ENCODE assay signal across 1 cellular context in genomic region chr1:199042193-199042592, GRCh38.
TF ChIP-seq lines count a peak whose summit lies in the region.

No MANE protein-coding gene starts in this region.

TF ChIP-seq in GM23338, 12 proteins besides CTCF, POLR2A, EP300 and RAD21 (continued from another document):
- TF ChIP-seq, protein P1, sequence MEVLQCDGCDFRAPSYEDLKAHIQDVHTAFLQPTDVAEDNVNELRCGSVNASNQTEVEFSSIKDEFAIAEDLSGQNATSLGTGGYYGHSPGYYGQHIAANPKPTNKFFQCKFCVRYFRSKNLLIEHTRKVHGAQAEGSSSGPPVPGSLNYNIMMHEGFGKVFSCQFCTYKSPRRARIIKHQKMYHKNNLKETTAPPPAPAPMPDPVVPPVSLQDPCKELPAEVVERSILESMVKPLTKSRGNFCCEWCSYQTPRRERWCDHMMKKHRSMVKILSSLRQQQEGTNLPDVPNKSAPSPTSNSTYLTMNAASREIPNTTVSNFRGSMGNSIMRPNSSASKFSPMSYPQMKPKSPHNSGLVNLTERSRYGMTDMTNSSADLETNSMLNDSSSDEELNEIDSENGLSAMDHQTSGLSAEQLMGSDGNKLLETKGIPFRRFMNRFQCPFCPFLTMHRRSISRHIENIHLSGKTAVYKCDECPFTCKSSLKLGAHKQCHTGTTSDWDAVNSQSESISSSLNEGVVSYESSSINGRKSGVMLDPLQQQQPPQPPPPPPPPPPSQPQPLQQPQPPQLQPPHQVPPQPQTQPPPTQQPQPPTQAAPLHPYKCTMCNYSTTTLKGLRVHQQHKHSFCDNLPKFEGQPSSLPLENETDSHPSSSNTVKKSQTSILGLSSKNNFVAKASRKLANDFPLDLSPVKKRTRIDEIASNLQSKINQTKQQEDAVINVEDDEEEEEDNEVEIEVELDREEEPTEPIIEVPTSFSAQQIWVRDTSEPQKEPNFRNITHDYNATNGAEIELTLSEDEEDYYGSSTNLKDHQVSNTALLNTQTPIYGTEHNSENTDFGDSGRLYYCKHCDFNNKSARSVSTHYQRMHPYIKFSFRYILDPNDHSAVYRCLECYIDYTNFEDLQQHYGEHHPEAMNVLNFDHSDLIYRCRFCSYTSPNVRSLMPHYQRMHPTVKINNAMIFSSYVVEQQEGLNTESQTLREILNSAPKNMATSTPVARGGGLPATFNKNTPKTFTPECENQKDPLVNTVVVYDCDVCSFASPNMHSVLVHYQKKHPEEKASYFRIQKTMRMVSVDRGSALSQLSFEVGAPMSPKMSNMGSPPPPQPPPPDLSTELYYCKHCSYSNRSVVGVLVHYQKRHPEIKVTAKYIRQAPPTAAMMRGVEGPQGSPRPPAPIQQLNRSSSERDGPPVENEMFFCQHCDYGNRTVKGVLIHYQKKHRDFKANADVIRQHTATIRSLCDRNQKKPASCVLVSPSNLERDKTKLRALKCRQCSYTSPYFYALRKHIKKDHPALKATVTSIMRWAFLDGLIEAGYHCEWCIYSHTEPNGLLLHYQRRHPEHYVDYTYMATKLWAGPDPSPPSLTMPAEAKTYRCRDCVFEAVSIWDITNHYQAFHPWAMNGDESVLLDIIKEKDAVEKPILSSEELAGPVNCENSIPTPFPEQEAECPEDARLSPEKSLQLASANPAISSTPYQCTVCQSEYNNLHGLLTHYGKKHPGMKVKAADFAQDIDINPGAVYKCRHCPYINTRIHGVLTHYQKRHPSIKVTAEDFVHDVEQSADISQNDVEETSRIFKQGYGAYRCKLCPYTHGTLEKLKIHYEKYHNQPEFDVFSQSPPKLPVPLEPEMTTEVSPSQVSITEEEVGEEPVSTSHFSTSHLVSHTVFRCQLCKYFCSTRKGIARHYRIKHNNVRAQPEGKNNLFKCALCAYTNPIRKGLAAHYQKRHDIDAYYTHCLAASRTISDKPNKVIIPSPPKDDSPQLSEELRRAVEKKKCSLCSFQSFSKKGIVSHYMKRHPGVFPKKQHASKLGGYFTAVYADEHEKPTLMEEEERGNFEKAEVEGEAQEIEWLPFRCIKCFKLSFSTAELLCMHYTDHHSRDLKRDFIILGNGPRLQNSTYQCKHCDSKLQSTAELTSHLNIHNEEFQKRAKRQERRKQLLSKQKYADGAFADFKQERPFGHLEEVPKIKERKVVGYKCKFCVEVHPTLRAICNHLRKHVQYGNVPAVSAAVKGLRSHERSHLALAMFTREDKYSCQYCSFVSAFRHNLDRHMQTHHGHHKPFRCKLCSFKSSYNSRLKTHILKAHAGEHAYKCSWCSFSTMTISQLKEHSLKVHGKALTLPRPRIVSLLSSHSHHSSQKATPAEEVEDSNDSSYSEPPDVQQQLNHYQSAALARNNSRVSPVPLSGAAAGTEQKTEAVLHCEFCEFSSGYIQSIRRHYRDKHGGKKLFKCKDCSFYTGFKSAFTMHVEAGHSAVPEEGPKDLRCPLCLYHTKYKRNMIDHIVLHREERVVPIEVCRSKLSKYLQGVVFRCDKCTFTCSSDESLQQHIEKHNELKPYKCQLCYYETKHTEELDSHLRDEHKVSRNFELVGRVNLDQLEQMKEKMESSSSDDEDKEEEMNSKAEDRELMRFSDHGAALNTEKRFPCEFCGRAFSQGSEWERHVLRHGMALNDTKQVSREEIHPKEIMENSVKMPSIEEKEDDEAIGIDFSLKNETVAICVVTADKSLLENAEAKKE (CRISPR knock-in tag; IDR thresholded peaks at IDR 0.05) = no peak
- no peak for TF ChIP-seq CREB1 (CRISPR knock-in tag; IDR thresholded peaks at IDR 0.05; ENCODE audit: low read depth)
- no peak for TF ChIP-seq EZH2 (IDR thresholded peaks at IDR 0.05; ENCODE audit: low read depth, unreplicated experiment)
- no peak for TF ChIP-seq JUNB (IDR thresholded peaks at IDR 0.05; ENCODE audit: unreplicated experiment)
- no peak for TF ChIP-seq ZNF331 (CRISPR knock-in tag; IDR thresholded peaks at IDR 0.05; ENCODE audit: low read depth)
- TF ChIP-seq POLR2AphosphoS5 (IDR thresholded peaks at IDR 0.05; ENCODE audit: low read depth) = no peak
- TF ChIP-seq NANOG (IDR thresholded peaks at IDR 0.05; ENCODE audit: borderline replicate concordance) = no peak
